Comparison of ENCODE assay signal across 29 cellular contexts in genomic region chr2:204825681-204826080, GRCh38.
"Had no signal": no experiment of that assay in that cellular context is flagged by ENCODE, and none has a peak within 500 bp of the region (broad histone marks: within the 10 kb centered on the region; RNA-seq: fewer than 3 reads in every experiment).

No MANE protein-coding gene starts in this region.

- H3K9me3 ChIP-seq: lower lobe of right lung, pancreas, prostate gland, testis, thyroid gland, upper lobe of left lung had no signal

- H3K4me3 ChIP-seq: left lung, lower lobe of right lung, pancreas, prostate gland, skin epidermis, stomach, testis, thyroid gland, transverse colon, upper lobe of left lung had no signal

- H3K27ac ChIP-seq: left lung, lower lobe of right lung, pancreas, prostate gland, skin epidermis, stomach, testis, thyroid gland, transverse colon, upper lobe of left lung had no signal

- ATAC-seq: left lung; lower lobe of right lung; naive thymus-derived CD8-positive, alpha-beta T cell; pancreas; right cardiac atrium; sciatic nerve; stimulated activated naive B cell treated with anti-CD40 and anti-IgM and Interleukin-4, amounts not matched to agents 10 μg/mL and 1 μg/mL and 100 μg/mL, for 72 hours; stimulated activated naive CD8-positive, alpha-beta T cell treated with anti-CD3 and anti-CD28 coated beads, Interleukin-15, Interleukin-2, amounts not matched to agents 100 U/mL and 50 U/mL, for 24 hours had no signal

- FAIRE-seq: islet of Langerhans, pancreas, urothelium cell line had no signal

- H3K36me3 Mint-ChIP-seq: immature natural killer cell; stimulated activated naive B cell treated with anti-CD40 and anti-IgM and Interleukin-4, amounts not matched to agents 10 μg/mL and 1 μg/mL and 100 μg/mL, for 72 hours had no signal

- H3K4me1 Mint-ChIP-seq: immature natural killer cell; stimulated activated naive B cell treated with anti-CD40 and anti-IgM and Interleukin-4, amounts not matched to agents 10 μg/mL and 1 μg/mL and 100 μg/mL, for 72 hours had no signal

- DNase-seq: immature natural killer cell; kidney; left colon; left lung; lower lobe of right lung; mammary epithelial cell; naive thymus-derived CD8-positive, alpha-beta T cell; nucleus accumbens; pancreas; posterior cingulate gyrus; right cardiac atrium; stimulated activated CD4-positive, alpha-beta T cell treated with anti-CD3 and anti-CD28 coated beads, Interleukin-12 subunit alpha, Interleukin-12 subunit beta, amount 100 ng/mL, for 4 hours; stimulated activated CD4-positive, alpha-beta T cell treated with anti-CD3 and anti-CD28 coated beads, Interleukin-15, amount 100 ng/mL, for 24 hours; stimulated activated CD4-positive, alpha-beta T cell treated with anti-CD3 and anti-CD28 coated beads, Interleukin-2, amount 100 ng/mL, for 24 hours; stimulated activated CD4-positive, alpha-beta T cell treated with anti-CD3 and anti-CD28 coated beads, Interleukin-4, amount 100 ng/mL, for 1 hour; stimulated activated naive B cell treated with anti-CD40 and anti-IgM and Interleukin-4, amounts not matched to agents 10 μg/mL and 1 μg/mL and 100 μg/mL, for 72 hours; stimulated activated naive CD8-positive, alpha-beta T cell treated with anti-CD3 and anti-CD28 coated beads, Interleukin-15, Interleukin-2, amounts not matched to agents 100 U/mL and 50 U/mL, for 24 hours; stomach; testis; thyroid gland; transverse colon; upper lobe of left lung had no signal

- H3K27me3 Mint-ChIP-seq: stimulated activated naive B cell treated with anti-CD40 and anti-IgM and Interleukin-4, amounts not matched to agents 10 μg/mL and 1 μg/mL and 100 μg/mL, for 72 hours had no signal

- H3K36me3 ChIP-seq: left lung, lower lobe of right lung, pancreas, prostate gland, stomach, thyroid gland, transverse colon, upper lobe of left lung had no signal

- H3K27ac Mint-ChIP-seq: immature natural killer cell; stimulated activated naive B cell treated with anti-CD40 and anti-IgM and Interleukin-4, amounts not matched to agents 10 μg/mL and 1 μg/mL and 100 μg/mL, for 72 hours had no signal

- H3K27me3 ChIP-seq: left lung, pancreas, stomach, testis, thyroid gland, transverse colon, upper lobe of left lung had no signal

- H3K4me3 Mint-ChIP-seq: immature natural killer cell; naive thymus-derived CD8-positive, alpha-beta T cell; nephron; neural crest cell; stimulated activated naive B cell treated with anti-CD40 and anti-IgM and Interleukin-4, amounts not matched to agents 10 μg/mL and 1 μg/mL and 100 μg/mL, for 72 hours had no signal

- H3K4me1 ChIP-seq: left lung, lower lobe of right lung, pancreas, prostate gland, stomach, testis, thyroid gland, transverse colon, upper lobe of left lung had no signal
